15 cellular contexts compared by ENCODE assay signal in the genomic region with DNA sequence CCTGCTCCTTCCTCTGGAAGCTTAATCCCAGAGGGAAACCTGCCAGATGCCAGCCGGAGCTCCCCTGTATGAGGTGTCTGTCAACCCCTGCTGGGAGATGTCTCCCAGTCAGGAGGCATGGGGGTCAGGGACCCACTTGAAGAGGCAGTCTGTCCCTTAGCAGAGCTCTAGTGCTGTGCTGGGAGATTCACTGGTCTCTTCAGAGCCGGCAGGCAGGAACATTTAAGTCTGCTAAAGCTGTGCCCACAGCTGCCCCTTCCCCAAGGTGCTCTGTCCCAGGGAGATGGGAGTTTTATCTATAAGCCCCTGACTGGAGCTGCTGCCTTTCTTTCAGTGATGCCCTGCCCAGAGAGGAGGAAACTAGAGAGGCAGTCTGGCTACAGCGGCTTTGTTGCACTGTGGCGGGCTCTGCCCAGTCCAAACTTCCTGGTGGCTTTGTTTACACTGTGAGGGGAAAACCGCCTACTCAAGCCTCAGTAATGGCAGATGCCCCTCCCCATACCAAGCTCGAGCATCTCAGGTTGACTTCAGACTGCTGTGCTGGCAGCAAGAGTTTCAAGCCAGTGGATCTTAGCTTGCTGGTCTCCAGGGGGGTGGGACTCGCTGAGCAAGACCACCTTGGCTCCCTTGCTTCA. TPM values are rescaled to one million over a fixed set of nuclear protein-coding genes. Genes with fewer than 3 reads are reported as not detected.
"Had no signal": no experiment of that assay in that cellular context is flagged by ENCODE, and none has a peak within 500 bp of the region (broad histone marks: within the 10 kb centered on the region; RNA-seq: fewer than 3 reads in every experiment).

No MANE protein-coding gene starts in this region.

RNA-seq across cellular contexts. Expression of a gene that starts 17.1 kb away (rescaled TPM):
- total RNA-seq: activated CD4-positive, alpha-beta T cell treated with anti-CD3 and anti-CD28 coated beads, Interleukin-2, amount 10 ng/mL, durations not matched to agents 24 days and 14 days; activated CD8-positive, alpha-beta memory T cell treated with anti-CD3 and anti-CD28 coated beads for 36 hours; activated CD8-positive, alpha-beta T cell treated with anti-CD3 and anti-CD28 coated beads for 36 hours; activated naive CD8-positive, alpha-beta T cell treated with anti-CD3 and anti-CD28 coated beads for 36 hours; activated T-cell treated with anti-CD3 and anti-CD28 coated beads, Interleukin-2, amount 50 U/mL, for 72 hours; activated T-helper 17 cell treated with anti-CD3 and anti-CD28 coated beads, Interleukin-2, amount 50 U/mL, for 72 hours; aorta; cardiac muscle cell; chondrocyte; LHCN-M2; MCF 10A; OCI-LY7; SJCRH30; T-helper 1 cell treated with Interleukin-12 subunit alpha and Interleukin-12 subunit beta and Interleukin-4 antibody, amounts not matched to agents 30 ng/mL and 1 ng/mL, for 36 hours; T-helper 2 cell treated with Interferon-gamma antibody and Interleukin-4, amounts not matched to agents 100 ng/mL and 5 ng/mL, for 36 hours had no signal
